Comparison of ENCODE assay signal across 1 cellular context in genomic region chr20:47008842-47009518, GRCh38.
TF ChIP-seq lines count a peak whose summit lies in the region.

No MANE protein-coding gene starts in this region.

TF ChIP-seq in HepG2, 621 proteins besides CTCF, POLR2A, EP300 and RAD21 (continued from another document):
- 0 out of 2 replicates have a peak, but pooled peaks have one; percentile 32 for TF ChIP-seq RERE (CRISPR knock-in tag; IDR thresholded peaks at IDR 0.05; ENCODE audit: low read depth)
- TF ChIP-seq ZNF530 (CRISPR knock-in tag; IDR thresholded peaks at IDR 0.05; ENCODE audit: low read depth): no peak
- TF ChIP-seq FOXA1 (IDR thresholded peaks at IDR 0.05): no peak
- peak; percentile 62; the same call in 1 of the 2 replicates for TF ChIP-seq FOXA1 (CRISPR knock-in tag; IDR thresholded peaks at IDR 0.05)
- TF ChIP-seq BCL6 (CRISPR knock-in tag; IDR thresholded peaks at IDR 0.05): 0 out of 2 replicates have a peak, but pooled peaks have one; percentile 9
- TF ChIP-seq ZNF609 (CRISPR knock-in tag; IDR thresholded peaks at IDR 0.05; ENCODE audit: borderline replicate concordance): peak; percentile 65; the same call in 1 of the 2 replicates
- no peak for TF ChIP-seq ZNF318 (CRISPR knock-in tag; IDR thresholded peaks at IDR 0.05)
- peak; percentile 83 for TF ChIP-seq HHEX (CRISPR knock-in tag; IDR thresholded peaks at IDR 0.05)
- no peak for TF ChIP-seq KLF12 (CRISPR knock-in tag; IDR thresholded peaks at IDR 0.05; ENCODE audit: borderline replicate concordance)
- peak; percentile 27; the same call in 1 of the 2 replicates for TF ChIP-seq GFI1 (CRISPR knock-in tag; IDR thresholded peaks at IDR 0.05; ENCODE audit: borderline replicate concordance)
TF ChIP-seq in HepG2: peak in this region for 8.
